20 cellular contexts compared by ENCODE assay signal in the genomic region with DNA sequence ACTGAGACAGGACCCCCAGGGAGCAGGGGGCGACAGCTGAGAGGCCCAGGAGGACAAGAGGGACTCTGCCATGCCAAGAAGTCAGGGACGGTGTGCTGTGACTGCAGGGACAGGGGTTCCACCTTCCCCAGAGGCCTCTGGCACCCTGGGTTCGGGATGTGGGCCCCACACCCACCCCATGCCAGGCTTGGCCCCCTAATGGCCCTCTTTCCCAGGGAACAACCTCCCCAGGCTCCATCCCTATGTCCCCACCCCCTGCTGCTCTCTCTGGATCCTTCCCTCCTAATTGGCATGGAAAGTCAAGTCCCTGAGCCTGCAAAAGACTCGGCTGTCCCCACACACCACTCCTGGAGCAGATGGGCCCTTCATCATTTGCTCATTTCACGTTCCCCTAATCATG.
A peak's percentile ranks its signal among the peaks of the same experiment; 100 is the strongest.
DNase-seq lines count a peak whose midpoint lies in the region; ATAC-seq and TF ChIP-seq lines count a peak whose summit lies in the region.
"Had no signal": no experiment of that assay in that cellular context is flagged by ENCODE, and none has a peak within 500 bp of the region (broad histone marks: within the 10 kb centered on the region; RNA-seq: fewer than 3 reads in every experiment).

No MANE protein-coding gene starts in this region.

- H2BK120ac ChIP-seq in H9 (ENCODE audit: low read depth, low read length, poor library complexity, severe bottlenecking) (no peak overlapping the region), neuronal stem cell (ENCODE audit: low read depth, low read length) (no peak overlapping the region)

- H3K56ac ChIP-seq in H9 (ENCODE audit: insufficient read length, low read depth, low read length): no peak overlapping the region

- H3K79me1 ChIP-seq in H9 (ENCODE audit: insufficient read depth, low read depth, low read length, poor library complexity, severe bottlenecking): no peaks in the 10 kb centered on the region
- peaks cover 28% of the 10 kb centered on the region for H3K79me1 ChIP-seq in neuronal stem cell (ENCODE audit: low read depth, low read length)

- H2AFZ ChIP-seq in H9 (ENCODE audit: low read length): no peak overlapping the region
- no peak overlapping the region for H2AFZ ChIP-seq in neuronal stem cell (ENCODE audit: low read length)
- no peak overlapping the region for H2AFZ ChIP-seq in MM.1S (ENCODE audit: low read length)

- H4K5ac ChIP-seq in H9 (ENCODE audit: insufficient read length, low read depth, low read length): no peak overlapping the region

- H3K79me2 ChIP-seq in H9 (ENCODE audit: insufficient read depth, low read length): no peaks in the 10 kb centered on the region; the same call in 1 of the 2 replicates
- no peaks in the 10 kb centered on the region for H3K79me2 ChIP-seq in MM.1S (ENCODE audit: low read length)

- DNase-seq in H9 (no peak), NCI-H524 treated with DMSO at 0.1 percent for 48 hours (lab: John Stamatoyannopoulos, UW) (peak; percentile 87), epithelial cell of prostate (ENCODE audit: low read depth, low spot score) (no peak), neuronal stem cell (ENCODE audit: low spot score) (no peak), HUDEP-2 (lab: John Stamatoyannopoulos, UW; ENCODE audit: unreplicated experiment in 76 of 76) (no peak), substantia nigra (lab: John Stamatoyannopoulos, UW) (no peak), MM.1S (no peak)
- no peak for DNase-seq in stimulated activated naive CD8-positive, alpha-beta T cell treated with anti-CD3 and anti-CD28 coated beads, Interleukin-15, Interleukin-2, amounts not matched to agents 100 U/mL and 50 U/mL, for 24 hours
- DNase-seq: activated CD4-positive, alpha-beta T cell treated with anti-CD3 and anti-CD28 coated beads, Interleukin-2, amount 50 U/mL, for 1 hour; CD8-positive, alpha-beta memory T cell; effector memory CD4-positive, alpha-beta T cell; Karpas-422; lower lobe of right lung; naive thymus-derived CD4-positive, alpha-beta T cell; NCI-H1105 treated with DMSO at 0.1 percent for 48 hours; NK-92 treated with Interleukin-12 subunit alpha and Interleukin-12 subunit beta, amount 100 ng/mL, for 24 hours; psoas muscle; SW 1271 had no signal

- H3K27ac ChIP-seq in H9 (ENCODE audit: insufficient read length, low read depth, low read length) (no peak overlapping the region), epithelial cell of prostate (peak overlapping the region; percentile 96), neuronal stem cell (replicated peaks; ENCODE audit: low read length) (no peak overlapping the region), substantia nigra (ENCODE audit: low read depth, low read length, poor library complexity, severe bottlenecking) (no peak overlapping the region), MM.1S (ENCODE audit: low read length) (no peak overlapping the region)
- H3K27ac ChIP-seq: lower lobe of right lung, psoas muscle had no signal

- H2AK5ac ChIP-seq in H9 (ENCODE audit: insufficient read length, low read length) (no peak overlapping the region), neuronal stem cell (ENCODE audit: low read depth, low read length) (peak overlapping the region; percentile 56)

- no peak overlapping the region for H3K4me3 Mint-ChIP-seq in H9
- H3K4me3 Mint-ChIP-seq: CD8-positive, alpha-beta memory T cell; naive thymus-derived CD4-positive, alpha-beta T cell; stimulated activated effector memory CD8-positive, alpha-beta T cell treated with anti-CD3 and anti-CD28 coated beads, Interleukin-12 subunit alpha, Interleukin-12 subunit beta, amount 100 ng/mL, for 72 hours had no signal

- no peak overlapping the region for H3K4ac ChIP-seq in H9 (ENCODE audit: low read depth, low read length)
- H3K4ac ChIP-seq in neuronal stem cell (ENCODE audit: low read length): no peak overlapping the region

- peaks cover 0 to 5% (median 2%) of the 10 kb centered on the region in 3 experiments; a peak in 2 of 7 replicates for H3K36me3 Mint-ChIP-seq in H9 (ENCODE audit: insufficient read depth in 1 of 3, low read depth in 3 of 3)
- H3K36me3 Mint-ChIP-seq: CD8-positive, alpha-beta memory T cell; naive thymus-derived CD4-positive, alpha-beta T cell; stimulated activated effector memory CD8-positive, alpha-beta T cell treated with anti-CD3 and anti-CD28 coated beads, Interleukin-12 subunit alpha, Interleukin-12 subunit beta, amount 100 ng/mL, for 72 hours had no signal

- H3K4me1 Mint-ChIP-seq in H9: peaks cover 44% of the 10 kb centered on the region in 2 experiments
- H3K4me1 Mint-ChIP-seq: CD8-positive, alpha-beta memory T cell had no signal

- H2BK5ac ChIP-seq in H9 (ENCODE audit: insufficient read length, low read length): no peak overlapping the region
- peak overlapping the region; percentile 94 for H2BK5ac ChIP-seq in neuronal stem cell (ENCODE audit: low read length)

- H3K27me3 Mint-ChIP-seq in H9 (ENCODE audit: low read depth): no peaks in the 10 kb centered on the region; the same call in none of the 2 replicates
- H3K27me3 Mint-ChIP-seq: naive thymus-derived CD4-positive, alpha-beta T cell had no signal

- H3K4me1 ChIP-seq in H9 (ENCODE audit: insufficient read depth, low read length): no peaks in the 10 kb centered on the region; the same call in 1 of the 2 replicates
- H3K4me1 ChIP-seq in neuronal stem cell (ENCODE audit: control insufficient read depth in 2 of 2, insufficient read depth in 1 of 2, low read depth in 1 of 2, low read length in 2 of 2): peaks cover 35 to 48% of the 10 kb centered on the region in 2 donors
- no peaks in the 10 kb centered on the region for H3K4me1 ChIP-seq in MM.1S (ENCODE audit: low read length)
- H3K4me1 ChIP-seq: psoas muscle had no signal

- H3K14ac ChIP-seq in H9 (ENCODE audit: insufficient read depth, low read length) (no peak overlapping the region), neuronal stem cell (ENCODE audit: low read length) (no peak overlapping the region)

- no peaks in the 10 kb centered on the region for H3K9me2 ChIP-seq in MM.1S (replicated peaks; ENCODE audit: insufficient read depth, low read length)

- H3K4me2 ChIP-seq in H9 (ENCODE audit: insufficient read depth, insufficient read length, low read length) (no peak overlapping the region), neuronal stem cell (ENCODE audit: insufficient read depth, low read length, poor library complexity, severe bottlenecking) (no peak overlapping the region), MM.1S (ENCODE audit: low read depth, low read length) (no peak overlapping the region)

- H2BK20ac ChIP-seq in H9 (ENCODE audit: low read depth, low read length, poor library complexity, severe bottlenecking): no peak overlapping the region

- H3K27ac Mint-ChIP-seq in H9: peak overlapping the region; percentile 5 to 95 (median 68); a peak in 5 of 7 replicates
- H3K27ac Mint-ChIP-seq: CD8-positive, alpha-beta memory T cell; naive thymus-derived CD4-positive, alpha-beta T cell; stimulated activated effector memory CD8-positive, alpha-beta T cell treated with anti-CD3 and anti-CD28 coated beads, Interleukin-12 subunit alpha, Interleukin-12 subunit beta, amount 100 ng/mL, for 72 hours had no signal

- no peaks in the 10 kb centered on the region for H3F3A ChIP-seq in MM.1S (ENCODE audit: insufficient read depth, low read length)

- H3K9me3 ChIP-seq in H9 (ENCODE audit: control insufficient read depth, low read depth, low read length): no peaks in the 10 kb centered on the region
- H3K9me3 ChIP-seq in neuronal stem cell (replicated peaks in 1 of 2; ENCODE audit: control insufficient read depth in 2 of 2, insufficient read depth in 1 of 2, low read depth in 1 of 2, low read length in 2 of 2): no peaks in the 10 kb centered on the region
- H3K9me3 ChIP-seq in MM.1S (replicated peaks; ENCODE audit: insufficient read depth, low read length): no peaks in the 10 kb centered on the region
- H3K9me3 ChIP-seq: lower lobe of right lung, psoas muscle had no signal

- no peaks in the 10 kb centered on the region for H4K20me1 ChIP-seq in H9 (ENCODE audit: control insufficient read depth, insufficient read depth, insufficient read length)
- H4K20me1 ChIP-seq in MM.1S (ENCODE audit: insufficient read depth, low read length): no peaks in the 10 kb centered on the region

- H3K23ac ChIP-seq in H9 (ENCODE audit: insufficient read length, low read depth, low read length): no peak overlapping the region
- no peak overlapping the region for H3K23ac ChIP-seq in neuronal stem cell (ENCODE audit: low read depth, low read length, poor library complexity)

- ATAC-seq in stimulated activated naive CD8-positive, alpha-beta T cell treated with anti-CD3 and anti-CD28 coated beads, Interleukin-15, Interleukin-2, amounts not matched to agents 100 U/mL and 50 U/mL, for 24 hours: no peak
- ATAC-seq: HCT116; naive thymus-derived CD4-positive, alpha-beta T cell; psoas muscle; stimulated activated effector memory CD8-positive, alpha-beta T cell treated with anti-CD3 and anti-CD28 coated beads, Interleukin-12 subunit alpha, Interleukin-12 subunit beta, amount 100 ng/mL, for 72 hours had no signal

- H2BK15ac ChIP-seq in H9 (ENCODE audit: low read depth, low read length) (no peak overlapping the region), neuronal stem cell (ENCODE audit: low read length) (no peak overlapping the region)

- WGBS in H9 (ENCODE audit: extremely low coverage, insufficient read length, low lambda C conversion rate): no CpG with 5 or more reads among the region's 5 CpGs
- no CpG with 5 or more reads among the region's 5 CpGs for WGBS in neuronal stem cell (ENCODE audit: extremely low coverage in 2 of 2, insufficient read length in 2 of 2, insufficient replicate concordance in 1 of 2), 2 donors

- no peak for TF ChIP-seq CTCF in H9 (conservative IDR thresholded peaks at IDR 0.05)
- no peak for TF ChIP-seq CTCF in MM.1S (IDR thresholded peaks at IDR 0.05; ENCODE audit: low read length)

- H3K36me3 ChIP-seq in neuronal stem cell (replicated peaks in 1 of 2; ENCODE audit: control insufficient read depth in 2 of 2, insufficient read depth in 2 of 2, low read length in 2 of 2) (no peaks in the 10 kb centered on the region), MM.1S (replicated peaks; ENCODE audit: insufficient read depth, low read length) (no peaks in the 10 kb centered on the region)
- H3K36me3 ChIP-seq: lower lobe of right lung had no signal

- H3K18ac ChIP-seq in H9 (ENCODE audit: insufficient read length, low read depth, low read length) (no peak overlapping the region), neuronal stem cell (ENCODE audit: low read length) (peak overlapping the region; percentile 94)

- no peak overlapping the region for H3K4me3 ChIP-seq in neuronal stem cell (ENCODE audit: low read length in 2 of 2)
- H3K4me3 ChIP-seq in MM.1S (ENCODE audit: low read length): no peak overlapping the region
- H3K4me3 ChIP-seq: lower lobe of right lung, psoas muscle had no signal

- no peak overlapping the region for H2BK12ac ChIP-seq in H9 (ENCODE audit: insufficient read length, low read depth, low read length)
- no peak overlapping the region for H2BK12ac ChIP-seq in neuronal stem cell (ENCODE audit: low read length)

- H4K91ac ChIP-seq in H9 (ENCODE audit: insufficient read length, low read depth, low read length): no peak overlapping the region
- no peak overlapping the region for H4K91ac ChIP-seq in neuronal stem cell (ENCODE audit: low read depth, low read length, poor library complexity)

- H4K8ac ChIP-seq in H9 (replicated peaks; ENCODE audit: insufficient read length, low read depth, low read length) (no peak overlapping the region), neuronal stem cell (ENCODE audit: low read depth, low read length) (no peak overlapping the region)

- H3K9me3 Mint-ChIP-seq in H9: no peaks in the 10 kb centered on the region
- H3K9me3 Mint-ChIP-seq: CD8-positive, alpha-beta memory T cell; naive thymus-derived CD4-positive, alpha-beta T cell; stimulated activated effector memory CD8-positive, alpha-beta T cell treated with anti-CD3 and anti-CD28 coated beads, Interleukin-12 subunit alpha, Interleukin-12 subunit beta, amount 100 ng/mL, for 72 hours had no signal

- H3K23me2 ChIP-seq in H9 (ENCODE audit: insufficient read length, low read depth, low read length, poor library complexity, severe bottlenecking): no peaks in the 10 kb centered on the region

- H3K27me3 ChIP-seq in H9 (ENCODE audit: insufficient read depth, low read length) (no peaks in the 10 kb centered on the region), neuronal stem cell (ENCODE audit: control insufficient read depth in 3 of 3, insufficient read depth in 3 of 3, low read depth in 1 of 3, low read length in 3 of 3) (no peaks in the 10 kb centered on the region), MM.1S (replicated peaks; ENCODE audit: insufficient read depth, low read length) (peaks cover 71% of the 10 kb centered on the region)

- no peak overlapping the region for H3T11ph ChIP-seq in H9 (ENCODE audit: low read length)

- H3K9ac ChIP-seq in H9 (ENCODE audit: extremely low read depth, insufficient read length, low read length) (no peak overlapping the region), neuronal stem cell (ENCODE audit: low read depth, low read length, poor library complexity) (no peak overlapping the region), MM.1S (ENCODE audit: low read length) (no peak overlapping the region)
